1 cellular context compared by ENCODE assay signal in the genomic region with DNA sequence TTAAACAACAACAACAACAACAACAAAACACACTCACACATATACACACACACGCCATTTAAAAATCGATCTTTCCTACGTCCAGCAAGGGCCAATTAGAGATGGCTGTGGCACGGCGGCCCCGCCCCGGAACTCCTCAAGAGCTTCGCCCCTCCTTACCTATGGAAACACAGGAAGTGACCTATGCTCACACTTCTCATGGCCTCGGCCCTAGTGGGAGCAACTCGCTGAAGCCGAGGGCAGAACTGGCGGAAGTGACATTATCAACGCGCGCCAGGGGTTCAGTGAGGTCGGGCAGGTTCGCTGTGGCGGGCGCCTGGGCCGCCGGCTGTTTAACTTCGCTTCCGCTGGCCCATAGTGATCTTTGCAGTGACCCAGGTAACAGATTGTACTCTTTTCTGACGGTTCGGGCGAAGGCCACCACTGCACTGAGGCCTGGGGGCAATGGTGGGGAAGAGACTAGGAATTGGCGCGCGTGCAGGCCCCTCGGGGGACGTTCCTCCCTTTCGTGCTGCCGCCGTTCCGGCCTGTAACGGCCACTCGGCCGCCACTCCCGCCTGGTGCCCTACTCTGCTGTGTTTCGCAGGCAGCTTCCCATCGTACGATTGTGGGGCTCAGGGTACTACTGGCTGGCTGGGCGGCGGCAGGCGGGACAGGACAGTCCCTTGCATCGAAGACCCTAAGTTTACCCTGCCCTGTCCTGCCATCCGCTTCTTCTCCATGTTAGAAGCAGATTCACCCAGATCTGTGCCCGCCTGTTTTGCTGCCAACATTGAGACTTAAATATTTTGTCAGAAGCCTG.
A peak's percentile ranks its signal among the peaks of the same experiment; 100 is the strongest.
TF ChIP-seq lines count a peak whose summit lies in the region.

A gene (plus strand): TSS at position 284 of the 802 bp plus-strand sequence. CDS start 2,661 bp downstream, outside the sequence.

TF ChIP-seq in HepG2, 621 proteins besides CTCF, POLR2A, EP300 and RAD21 (continued from another document and continues in another):
- TF ChIP-seq SP2 (CRISPR knock-in tag; IDR thresholded peaks at IDR 0.05) (peak; percentile 91), PLRG1 (conservative IDR thresholded peaks at IDR 0.05) (no peak), ZNF567 (CRISPR knock-in tag; IDR thresholded peaks at IDR 0.05; ENCODE audit: borderline replicate concordance) (0 out of 2 replicates have a peak, but pooled peaks have one; percentile 64), ZNF460 (CRISPR knock-in tag; IDR thresholded peaks at IDR 0.05; ENCODE audit: borderline replicate concordance) (no peak), ZNF431 (CRISPR knock-in tag; IDR thresholded peaks at IDR 0.05; ENCODE audit: borderline replicate concordance, low read depth) (peak; percentile 21; the same call in 1 of the 2 replicates), DPF2 (CRISPR knock-in tag; IDR thresholded peaks at IDR 0.05; ENCODE audit: borderline replicate concordance, low read depth) (no peak), EEA1 (CRISPR knock-in tag; IDR thresholded peaks at IDR 0.05; ENCODE audit: borderline replicate concordance) (peak; percentile 76; the same call in 1 of the 2 replicates), ZNF350 (CRISPR knock-in tag; IDR thresholded peaks at IDR 0.05; ENCODE audit: borderline replicate concordance, low read depth) (peak; percentile 92; the same call in 1 of the 2 replicates), RARG (CRISPR knock-in tag; IDR thresholded peaks at IDR 0.05; ENCODE audit: low read depth) (no peak), SKI (IDR thresholded peaks at IDR 0.05; ENCODE audit: partially characterized antibody) (peak; percentile 56), POGZ (CRISPR knock-in tag; IDR thresholded peaks at IDR 0.05) (peak; percentile 92), RBFOX2 (IDR thresholded peaks at IDR 0.05; ENCODE audit: low read depth, low read length) (peak; percentile 92), ZNF775 (CRISPR knock-in tag; IDR thresholded peaks at IDR 0.05; ENCODE audit: borderline replicate concordance) (no peak), SRF (IDR thresholded peaks at IDR 0.05; ENCODE audit: low read depth, low read length) (peak; percentile 75), PAF1 (CRISPR knock-in tag; IDR thresholded peaks at IDR 0.05) (no peak), FOXA1 (IDR thresholded peaks at IDR 0.05) (no peak), FOXA1 (CRISPR knock-in tag; IDR thresholded peaks at IDR 0.05) (0 out of 2 replicates have a peak, but pooled peaks have one; percentile 36), HDAC2 (CRISPR knock-in tag; IDR thresholded peaks at IDR 0.05) (peak; percentile 93), PAX8 (CRISPR knock-in tag; IDR thresholded peaks at IDR 0.05; ENCODE audit: borderline replicate concordance) (no peak; the same call in 1 of the 2 replicates), RBM39 (IDR thresholded peaks at IDR 0.05; ENCODE audit: low read depth, low read length, poor library complexity, severe bottlenecking) (peak; percentile 95), MTF2 (CRISPR knock-in tag; IDR thresholded peaks at IDR 0.05; ENCODE audit: borderline replicate concordance) (0 out of 2 replicates have a peak, but pooled peaks have one; percentile 20), ZBTB1 (CRISPR knock-in tag; IDR thresholded peaks at IDR 0.05; ENCODE audit: borderline replicate concordance) (no peak), CBFB (CRISPR knock-in tag; IDR thresholded peaks at IDR 0.05) (peak; percentile 93), HNRNPK (IDR thresholded peaks at IDR 0.05; ENCODE audit: low read depth, low read length, poor library complexity, severe bottlenecking) (no peak), ZFYVE20 (CRISPR knock-in tag; IDR thresholded peaks at IDR 0.05; ENCODE audit: borderline replicate concordance, low read depth) (no peak), GABPA (IDR thresholded peaks at IDR 0.05; ENCODE audit: low read depth, low read length) (peak; percentile 90), GABPA (CRISPR knock-in tag; IDR thresholded peaks at IDR 0.05; ENCODE audit: low read depth) (peak; percentile 98), ZNF670 (CRISPR knock-in tag; IDR thresholded peaks at IDR 0.05; ENCODE audit: borderline replicate concordance) (peak; percentile 85; the same call in 1 of the 2 replicates), DMAP1 (CRISPR knock-in tag; IDR thresholded peaks at IDR 0.05) (peak; percentile 97), ZFX (CRISPR knock-in tag; IDR thresholded peaks at IDR 0.05; ENCODE audit: low read depth) (peak; percentile 99), HES4 (CRISPR knock-in tag; IDR thresholded peaks at IDR 0.05; ENCODE audit: borderline replicate concordance) (peak; percentile 73; the same call in 1 of the 2 replicates), ZNF550 (CRISPR knock-in tag; IDR thresholded peaks at IDR 0.05; ENCODE audit: borderline replicate concordance) (no peak), ZSCAN30 (CRISPR knock-in tag; IDR thresholded peaks at IDR 0.05) (peak; percentile 67; the same call in 1 of the 2 replicates), SIN3B (IDR thresholded peaks at IDR 0.05; ENCODE audit: low read length) (peak; percentile 93), SSRP1 (CRISPR knock-in tag; IDR thresholded peaks at IDR 0.05) (no peak), ZNF746 (CRISPR knock-in tag; IDR thresholded peaks at IDR 0.05) (no peak)
- TF ChIP-seq, protein P1, sequence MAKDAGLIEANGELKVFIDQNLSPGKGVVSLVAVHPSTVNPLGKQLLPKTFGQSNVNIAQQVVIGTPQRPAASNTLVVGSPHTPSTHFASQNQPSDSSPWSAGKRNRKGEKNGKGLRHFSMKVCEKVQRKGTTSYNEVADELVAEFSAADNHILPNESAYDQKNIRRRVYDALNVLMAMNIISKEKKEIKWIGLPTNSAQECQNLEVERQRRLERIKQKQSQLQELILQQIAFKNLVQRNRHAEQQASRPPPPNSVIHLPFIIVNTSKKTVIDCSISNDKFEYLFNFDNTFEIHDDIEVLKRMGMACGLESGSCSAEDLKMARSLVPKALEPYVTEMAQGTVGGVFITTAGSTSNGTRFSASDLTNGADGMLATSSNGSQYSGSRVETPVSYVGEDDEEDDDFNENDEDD (CRISPR knock-in tag; IDR thresholded peaks at IDR 0.05; ENCODE audit: borderline replicate concordance): peak; percentile 90
- TF ChIP-seq, protein P2, sequence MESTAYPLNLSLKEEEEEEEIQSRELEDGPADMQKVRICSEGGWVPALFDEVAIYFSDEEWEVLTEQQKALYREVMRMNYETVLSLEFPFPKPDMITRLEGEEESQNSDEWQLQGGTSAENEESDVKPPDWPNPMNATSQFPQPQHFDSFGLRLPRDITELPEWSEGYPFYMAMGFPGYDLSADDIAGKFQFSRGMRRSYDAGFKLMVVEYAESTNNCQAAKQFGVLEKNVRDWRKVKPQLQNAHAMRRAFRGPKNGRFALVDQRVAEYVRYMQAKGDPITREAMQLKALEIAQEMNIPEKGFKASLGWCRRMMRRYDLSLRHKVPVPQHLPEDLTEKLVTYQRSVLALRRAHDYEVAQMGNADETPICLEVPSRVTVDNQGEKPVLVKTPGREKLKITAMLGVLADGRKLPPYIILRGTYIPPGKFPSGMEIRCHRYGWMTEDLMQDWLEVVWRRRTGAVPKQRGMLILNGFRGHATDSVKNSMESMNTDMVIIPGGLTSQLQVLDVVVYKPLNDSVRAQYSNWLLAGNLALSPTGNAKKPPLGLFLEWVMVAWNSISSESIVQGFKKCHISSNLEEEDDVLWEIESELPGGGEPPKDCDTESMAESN (CRISPR knock-in tag; conservative IDR thresholded peaks at IDR 0.05): peak; percentile 87
- TF ChIP-seq, protein P3, sequence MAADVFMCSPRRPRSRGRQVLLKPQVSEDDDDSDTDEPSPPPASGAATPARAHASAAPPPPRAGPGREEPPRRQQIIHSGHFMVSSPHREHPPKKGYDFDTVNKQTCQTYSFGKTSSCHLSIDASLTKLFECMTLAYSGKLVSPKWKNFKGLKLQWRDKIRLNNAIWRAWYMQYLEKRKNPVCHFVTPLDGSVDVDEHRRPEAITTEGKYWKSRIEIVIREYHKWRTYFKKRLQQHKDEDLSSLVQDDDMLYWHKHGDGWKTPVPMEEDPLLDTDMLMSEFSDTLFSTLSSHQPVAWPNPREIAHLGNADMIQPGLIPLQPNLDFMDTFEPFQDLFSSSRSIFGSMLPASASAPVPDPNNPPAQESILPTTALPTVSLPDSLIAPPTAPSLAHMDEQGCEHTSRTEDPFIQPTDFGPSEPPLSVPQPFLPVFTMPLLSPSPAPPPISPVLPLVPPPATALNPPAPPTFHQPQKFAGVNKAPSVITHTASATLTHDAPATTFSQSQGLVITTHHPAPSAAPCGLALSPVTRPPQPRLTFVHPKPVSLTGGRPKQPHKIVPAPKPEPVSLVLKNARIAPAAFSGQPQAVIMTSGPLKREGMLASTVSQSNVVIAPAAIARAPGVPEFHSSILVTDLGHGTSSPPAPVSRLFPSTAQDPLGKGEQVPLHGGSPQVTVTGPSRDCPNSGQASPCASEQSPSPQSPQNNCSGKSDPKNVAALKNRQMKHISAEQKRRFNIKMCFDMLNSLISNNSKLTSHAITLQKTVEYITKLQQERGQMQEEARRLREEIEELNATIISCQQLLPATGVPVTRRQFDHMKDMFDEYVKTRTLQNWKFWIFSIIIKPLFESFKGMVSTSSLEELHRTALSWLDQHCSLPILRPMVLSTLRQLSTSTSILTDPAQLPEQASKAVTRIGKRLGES (CRISPR knock-in tag; IDR thresholded peaks at IDR 0.05; ENCODE audit: borderline replicate concordance): peak; percentile 15; the same call in 1 of the 2 replicates
- TF ChIP-seq, protein P4, sequence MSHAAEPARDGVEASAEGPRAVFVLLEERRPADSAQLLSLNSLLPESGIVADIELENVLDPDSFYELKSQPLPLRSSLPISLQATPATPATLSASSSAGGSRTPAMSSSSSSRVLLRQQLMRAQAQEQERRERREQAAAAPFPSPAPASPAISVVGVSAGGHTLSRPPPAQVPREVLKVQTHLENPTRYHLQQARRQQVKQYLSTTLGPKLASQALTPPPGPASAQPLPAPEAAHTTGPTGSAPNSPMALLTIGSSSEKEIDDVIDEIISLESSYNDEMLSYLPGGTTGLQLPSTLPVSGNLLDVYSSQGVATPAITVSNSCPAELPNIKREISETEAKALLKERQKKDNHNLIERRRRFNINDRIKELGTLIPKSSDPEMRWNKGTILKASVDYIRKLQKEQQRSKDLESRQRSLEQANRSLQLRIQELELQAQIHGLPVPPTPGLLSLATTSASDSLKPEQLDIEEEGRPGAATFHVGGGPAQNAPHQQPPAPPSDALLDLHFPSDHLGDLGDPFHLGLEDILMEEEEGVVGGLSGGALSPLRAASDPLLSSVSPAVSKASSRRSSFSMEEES (CRISPR knock-in tag; IDR thresholded peaks at IDR 0.05): peak; percentile 75
- TF ChIP-seq, protein P5, sequence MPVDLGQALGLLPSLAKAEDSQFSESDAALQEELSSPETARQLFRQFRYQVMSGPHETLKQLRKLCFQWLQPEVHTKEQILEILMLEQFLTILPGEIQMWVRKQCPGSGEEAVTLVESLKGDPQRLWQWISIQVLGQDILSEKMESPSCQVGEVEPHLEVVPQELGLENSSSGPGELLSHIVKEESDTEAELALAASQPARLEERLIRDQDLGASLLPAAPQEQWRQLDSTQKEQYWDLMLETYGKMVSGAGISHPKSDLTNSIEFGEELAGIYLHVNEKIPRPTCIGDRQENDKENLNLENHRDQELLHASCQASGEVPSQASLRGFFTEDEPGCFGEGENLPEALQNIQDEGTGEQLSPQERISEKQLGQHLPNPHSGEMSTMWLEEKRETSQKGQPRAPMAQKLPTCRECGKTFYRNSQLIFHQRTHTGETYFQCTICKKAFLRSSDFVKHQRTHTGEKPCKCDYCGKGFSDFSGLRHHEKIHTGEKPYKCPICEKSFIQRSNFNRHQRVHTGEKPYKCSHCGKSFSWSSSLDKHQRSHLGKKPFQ (CRISPR knock-in tag; IDR thresholded peaks at IDR 0.05; ENCODE audit: insufficient replicate concordance): peak; percentile 73
- TF ChIP-seq, protein P6, sequence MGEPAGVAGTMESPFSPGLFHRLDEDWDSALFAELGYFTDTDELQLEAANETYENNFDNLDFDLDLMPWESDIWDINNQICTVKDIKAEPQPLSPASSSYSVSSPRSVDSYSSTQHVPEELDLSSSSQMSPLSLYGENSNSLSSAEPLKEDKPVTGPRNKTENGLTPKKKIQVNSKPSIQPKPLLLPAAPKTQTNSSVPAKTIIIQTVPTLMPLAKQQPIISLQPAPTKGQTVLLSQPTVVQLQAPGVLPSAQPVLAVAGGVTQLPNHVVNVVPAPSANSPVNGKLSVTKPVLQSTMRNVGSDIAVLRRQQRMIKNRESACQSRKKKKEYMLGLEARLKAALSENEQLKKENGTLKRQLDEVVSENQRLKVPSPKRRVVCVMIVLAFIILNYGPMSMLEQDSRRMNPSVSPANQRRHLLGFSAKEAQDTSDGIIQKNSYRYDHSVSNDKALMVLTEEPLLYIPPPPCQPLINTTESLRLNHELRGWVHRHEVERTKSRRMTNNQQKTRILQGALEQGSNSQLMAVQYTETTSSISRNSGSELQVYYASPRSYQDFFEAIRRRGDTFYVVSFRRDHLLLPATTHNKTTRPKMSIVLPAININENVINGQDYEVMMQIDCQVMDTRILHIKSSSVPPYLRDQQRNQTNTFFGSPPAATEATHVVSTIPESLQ (CRISPR knock-in tag; conservative IDR thresholded peaks at IDR 0.05): no peak
- TF ChIP-seq, protein P7, sequence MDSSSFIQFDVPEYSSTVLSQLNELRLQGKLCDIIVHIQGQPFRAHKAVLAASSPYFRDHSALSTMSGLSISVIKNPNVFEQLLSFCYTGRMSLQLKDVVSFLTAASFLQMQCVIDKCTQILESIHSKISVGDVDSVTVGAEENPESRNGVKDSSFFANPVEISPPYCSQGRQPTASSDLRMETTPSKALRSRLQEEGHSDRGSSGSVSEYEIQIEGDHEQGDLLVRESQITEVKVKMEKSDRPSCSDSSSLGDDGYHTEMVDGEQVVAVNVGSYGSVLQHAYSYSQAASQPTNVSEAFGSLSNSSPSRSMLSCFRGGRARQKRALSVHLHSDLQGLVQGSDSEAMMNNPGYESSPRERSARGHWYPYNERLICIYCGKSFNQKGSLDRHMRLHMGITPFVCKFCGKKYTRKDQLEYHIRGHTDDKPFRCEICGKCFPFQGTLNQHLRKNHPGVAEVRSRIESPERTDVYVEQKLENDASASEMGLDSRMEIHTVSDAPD (CRISPR knock-in tag; IDR thresholded peaks at IDR 0.05): no peak
- TF ChIP-seq, protein P8, sequence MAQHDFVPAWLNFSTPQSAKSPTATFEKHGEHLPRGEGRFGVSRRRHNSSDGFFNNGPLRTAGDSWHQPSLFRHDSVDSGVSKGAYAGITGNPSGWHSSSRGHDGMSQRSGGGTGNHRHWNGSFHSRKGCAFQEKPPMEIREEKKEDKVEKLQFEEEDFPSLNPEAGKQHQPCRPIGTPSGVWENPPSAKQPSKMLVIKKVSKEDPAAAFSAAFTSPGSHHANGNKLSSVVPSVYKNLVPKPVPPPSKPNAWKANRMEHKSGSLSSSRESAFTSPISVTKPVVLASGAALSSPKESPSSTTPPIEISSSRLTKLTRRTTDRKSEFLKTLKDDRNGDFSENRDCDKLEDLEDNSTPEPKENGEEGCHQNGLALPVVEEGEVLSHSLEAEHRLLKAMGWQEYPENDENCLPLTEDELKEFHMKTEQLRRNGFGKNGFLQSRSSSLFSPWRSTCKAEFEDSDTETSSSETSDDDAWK (CRISPR knock-in tag; IDR thresholded peaks at IDR 0.05): no peak
- TF ChIP-seq, protein P9, sequence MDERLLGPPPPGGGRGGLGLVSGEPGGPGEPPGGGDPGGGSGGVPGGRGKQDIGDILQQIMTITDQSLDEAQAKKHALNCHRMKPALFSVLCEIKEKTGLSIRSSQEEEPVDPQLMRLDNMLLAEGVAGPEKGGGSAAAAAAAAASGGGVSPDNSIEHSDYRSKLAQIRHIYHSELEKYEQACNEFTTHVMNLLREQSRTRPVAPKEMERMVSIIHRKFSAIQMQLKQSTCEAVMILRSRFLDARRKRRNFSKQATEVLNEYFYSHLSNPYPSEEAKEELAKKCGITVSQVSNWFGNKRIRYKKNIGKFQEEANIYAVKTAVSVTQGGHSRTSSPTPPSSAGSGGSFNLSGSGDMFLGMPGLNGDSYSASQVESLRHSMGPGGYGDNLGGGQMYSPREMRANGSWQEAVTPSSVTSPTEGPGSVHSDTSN (CRISPR knock-in tag; IDR thresholded peaks at IDR 0.05): no peak
- TF ChIP-seq, protein P10, sequence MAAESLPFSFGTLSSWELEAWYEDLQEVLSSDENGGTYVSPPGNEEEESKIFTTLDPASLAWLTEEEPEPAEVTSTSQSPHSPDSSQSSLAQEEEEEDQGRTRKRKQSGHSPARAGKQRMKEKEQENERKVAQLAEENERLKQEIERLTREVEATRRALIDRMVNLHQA (CRISPR knock-in tag; IDR thresholded peaks at IDR 0.05): no peak
